ENCODE assay signal across 20 cellular contexts in genomic region chr18:59660976-59661743, GRCh38. TPM values are rescaled to one million over a fixed set of nuclear protein-coding genes. Genes with fewer than 3 reads are reported as not detected.
DNase-seq lines count a peak whose midpoint lies in the region; ATAC-seq, FAIRE-seq and TF ChIP-seq lines count a peak whose summit lies in the region.
"Had no signal": no experiment of that assay in that cellular context is flagged by ENCODE, and none has a peak within 500 bp of the region (broad histone marks: within the 10 kb centered on the region; RNA-seq: fewer than 3 reads in every experiment).

No MANE protein-coding gene starts in this region.

- H3K14ac ChIP-seq in mesenchymal stem cell (ENCODE audit: low read length in 2 of 2), result no peak overlapping the region

- H3K36me3 ChIP-seq in PC-3 (ENCODE audit: low read depth, low read length) (no peaks in the 10 kb centered on the region), mesenchymal stem cell (ENCODE audit: control insufficient read depth in 1 of 2, insufficient read depth in 2 of 2, low read depth in 1 of 2, low read length in 2 of 2) (no peaks in the 10 kb centered on the region)
- H3K36me3 ChIP-seq: adrenal gland, right lobe of liver had no signal

- H3K4me1 ChIP-seq in PC-3 (ENCODE audit: insufficient read depth, low read length), result peaks cover 49% of the 10 kb centered on the region
- H3K4me1 ChIP-seq in mesenchymal stem cell (ENCODE audit: control insufficient read depth, insufficient read depth, low read depth, low read length), result no peaks in the 10 kb centered on the region
- H3K4me1 ChIP-seq: adrenal gland, right lobe of liver had no signal

- no peaks in the 10 kb centered on the region for H3K79me1 ChIP-seq in mesenchymal stem cell (replicated peaks; ENCODE audit: low read length, poor library complexity, severe bottlenecking)

- no peaks in the 10 kb centered on the region for H3K27me3 ChIP-seq in PC-3 (ENCODE audit: low read length)
- H3K27me3 ChIP-seq in mesenchymal stem cell (ENCODE audit: control insufficient read depth in 1 of 2, insufficient read depth in 1 of 2, low read length in 2 of 2), result no peaks in the 10 kb centered on the region
- H3K27me3 ChIP-seq: adrenal gland, right lobe of liver had no signal

- peaks cover 70% of the 10 kb centered on the region for H3K79me2 ChIP-seq in PC-3 (ENCODE audit: low read length)

- H4K8ac ChIP-seq in mesenchymal stem cell (ENCODE audit: low read length), result no peak overlapping the region

- WGBS in mesenchymal stem cell, result 69% methylated on average over 5 of the region's 7 CpGs

- H2BK15ac ChIP-seq in mesenchymal stem cell (ENCODE audit: low read depth, poor library complexity, severe bottlenecking), result no peak overlapping the region

- H3K23ac ChIP-seq in mesenchymal stem cell (ENCODE audit: low read length in 2 of 2), result no peak overlapping the region

- H2BK12ac ChIP-seq in mesenchymal stem cell (ENCODE audit: low read length in 2 of 2), result no peak overlapping the region

- H3K27ac ChIP-seq in PC-3 (ENCODE audit: low read length), result peak overlapping the region; percentile 80
- no peak overlapping the region for H3K27ac ChIP-seq in mesenchymal stem cell (ENCODE audit: low read length, poor library complexity, severe bottlenecking)
- H3K27ac ChIP-seq: right lobe of liver, SK-N-MC had no signal

- no peak overlapping the region for H2AK5ac ChIP-seq in mesenchymal stem cell (ENCODE audit: low read length, severe bottlenecking)

- intact Hi-C loops in PC-3 (cut with micrococcal nuclease), result no loop called here

- H3K4ac ChIP-seq in mesenchymal stem cell (ENCODE audit: low read depth in 1 of 2, low read length in 2 of 2), result no peak overlapping the region

- peak; percentile 39 for DNase-seq in AG08395 (ENCODE audit: low spot score)
- DNase-seq in PC-3, result peak; percentile 79
- DNase-seq in epithelial cell of esophagus (ENCODE audit: low read depth), result peak; percentile 80
- DNase-seq in mesenchymal stem cell, result peak; percentile 59
- no peak for DNase-seq in cerebellar nuclear complex (lab: John Stamatoyannopoulos, UW)
- no peak for DNase-seq in GM12891 (ENCODE audit: insufficient read length, low spot score)
- no peak for DNase-seq in 8988T
- DNase-seq: ACHN; CD8-positive, alpha-beta T cell; kidney; NCI-H1048; NCI-H2107; OCI-M1; right lobe of liver; T1000 had no signal

- H2AFZ ChIP-seq in PC-3 (ENCODE audit: low read length) (no peak overlapping the region), mesenchymal stem cell (ENCODE audit: low read depth, low read length) (no peak overlapping the region)

- H2BK5ac ChIP-seq in mesenchymal stem cell (ENCODE audit: low read depth, low read length, poor library complexity, severe bottlenecking), result no peak overlapping the region

- CTCF ChIA-PET in PC-3 (lab: Charles Lee), result no interaction called here

- TF ChIP-seq CTCF in PC-3 (conservative IDR thresholded peaks at IDR 0.05; ENCODE audit: low read depth, low read length) (no peak), epithelial cell of esophagus (IDR thresholded peaks at IDR 0.05; ENCODE audit: insufficient read depth, low read depth, low read length, missing control alignments) (no peak)

- H3F3A ChIP-seq in PC-3 (ENCODE audit: low read length, unreplicated experiment), result peaks cover 5% of the 10 kb centered on the region

- no peaks in the 10 kb centered on the region for H3K9me3 ChIP-seq in PC-3 (ENCODE audit: low read length)
- no peaks in the 10 kb centered on the region for H3K9me3 ChIP-seq in mesenchymal stem cell (ENCODE audit: control insufficient read depth, low read length)
- H3K9me3 ChIP-seq: adrenal gland, right lobe of liver had no signal

- H4K91ac ChIP-seq in mesenchymal stem cell (ENCODE audit: low read length), result no peak overlapping the region

- peak overlapping the region; percentile 64 for H3K4me2 ChIP-seq in PC-3 (ENCODE audit: low read length)
- no peak overlapping the region for H3K4me2 ChIP-seq in mesenchymal stem cell (ENCODE audit: low read length, poor library complexity, severe bottlenecking)

- no TSS peak for BruUV-seq in PC-3 (replicated peaks; lab: Mats Ljungman, UMichigan)

- no peak for FAIRE-seq in GM12891 (lab: Jason Lieb, UNC)
- FAIRE-seq: colon, kidney, urothelium cell line had no signal

- no peak for TF ChIP-seq POLR2A in GM12891 (IDR thresholded peaks at IDR 0.05; ENCODE audit: low read depth, low read length)

- H2BK120ac ChIP-seq in mesenchymal stem cell (ENCODE audit: low read depth, low read length), result no peak overlapping the region

- peak overlapping the region; percentile 6; the same call in 1 of the 2 replicates for H3K4me3 ChIP-seq in PC-3 (ENCODE audit: low read length)
- no peak overlapping the region for H3K4me3 ChIP-seq in epithelial cell of esophagus (ENCODE audit: low read length)
- no peak overlapping the region for H3K4me3 ChIP-seq in mesenchymal stem cell (ENCODE audit: insufficient read depth in 1 of 2, low read depth in 1 of 2, low read length in 2 of 2)
- H3K4me3 ChIP-seq: adrenal gland, right lobe of liver, SK-N-MC had no signal

- peak; percentile 60 for ATAC-seq in PC-3
- no peak for ATAC-seq in GM19455 (IDR thresholded peaks at IDR 0.05; ENCODE audit: unreplicated experiment)
- ATAC-seq: CD8-positive, alpha-beta T cell; right lobe of liver had no signal

- no peaks in the 10 kb centered on the region for H4K20me1 ChIP-seq in PC-3 (ENCODE audit: low read length)

- H3K9me2 ChIP-seq in PC-3 (replicated peaks; ENCODE audit: low read length), result no peaks in the 10 kb centered on the region

- POLR2A ChIA-PET in PC-3 (lab: Charles Lee; ENCODE audit: unreplicated experiment), result interaction anchor here (0.6 kb wide), 1 partner anchor 29 kb away, joined by 5 read pairs; no protein-coding TSS in a partner anchor

- H3K9ac ChIP-seq in PC-3 (ENCODE audit: low read length), result peak overlapping the region; percentile 34
- peak overlapping the region; percentile 63 for H3K9ac ChIP-seq in mesenchymal stem cell (ENCODE audit: low read length)

- no peak overlapping the region for H3K18ac ChIP-seq in mesenchymal stem cell (ENCODE audit: low read depth in 1 of 2, low read length in 2 of 2)

TF ChIP-seq in GM12891, 5 proteins besides CTCF, POLR2A, EP300 and RAD21:
- TF ChIP-seq SPI1 (IDR thresholded peaks at IDR 0.05; ENCODE audit: low read depth, low read length) (no peak), TAF1 (IDR thresholded peaks at IDR 0.05; ENCODE audit: low read depth, low read length) (no peak), PAX5 (IDR thresholded peaks at IDR 0.05; ENCODE audit: insufficient read depth, low read length, severe bottlenecking) (no peak), POU2F2 (IDR thresholded peaks at IDR 0.05; ENCODE audit: low read depth, low read length) (no peak), POLR2AphosphoS5 (IDR thresholded peaks at IDR 0.05; ENCODE audit: low read depth, low read length) (no peak)

RNA-seq across cellular contexts. Expression of gene CCBE1, which starts 36.1 kb away (rescaled TPM):
- 13.9 and 20.8 TPM in 2 replicates for total RNA-seq in PC-3 (2014; rRNA removed)
- 0.47 TPM for polyA plus RNA-seq in mesenchymal stem cell (2013, experiment 1 of 2)
- 0.48 TPM for polyA plus RNA-seq in mesenchymal stem cell (2013, experiment 2 of 2)
- polyA plus RNA-seq in GM12891 (2012; ENCODE audit: low read depth, missing spikeins), result 0.06 TPM
- total RNA-seq: CD8-positive, alpha-beta T cell had no signal

Comparison
In these comparisons a context has a peak if more than half of its experiments do, and no peak if none do; other contexts are left out.
1. DNase-seq: peak in AG08395 (single experiment), PC-3 (single experiment), epithelial cell of esophagus (single experiment) and mesenchymal stem cell (single experiment); none in cerebellar nuclear complex (0 of 2), GM12891 (single experiment) and 8988T (single experiment).